10 cellular contexts compared by ENCODE assay signal in genomic region chrX:12792711-12793110, GRCh38. TPM values are rescaled to one million over a fixed set of nuclear protein-coding genes. Genes with fewer than 3 reads are reported as not detected.
DNase-seq lines count a peak whose midpoint lies in the region; TF ChIP-seq lines count a peak whose summit lies in the region.
"Had no signal": no experiment of that assay in that cellular context is flagged by ENCODE, and none has a peak within 500 bp of the region (broad histone marks: within the 10 kb centered on the region; RNA-seq: fewer than 3 reads in every experiment).

No MANE protein-coding gene starts in this region.

- H3K9me3 ChIP-seq in PC-9 (ENCODE audit: insufficient read depth, low read depth) (no peaks in the 10 kb centered on the region), suprapubic skin (no peaks in the 10 kb centered on the region)

- H3K4me1 Mint-ChIP-seq in activated naive CD4-positive, alpha-beta T cell treated with anti-CD3 and anti-CD28 coated beads, Interleukin-2, amount 10 ng/mL, durations not matched to agents 7 days and 5 days = peaks cover 31% of the 10 kb centered on the region
- peaks cover 4% of the 10 kb centered on the region for H3K4me1 Mint-ChIP-seq in endothelial cell (ENCODE audit: unreplicated experiment)

- H3K27ac ChIP-seq in PC-9 = no peak overlapping the region
- no peak overlapping the region for H3K27ac ChIP-seq in suprapubic skin
- H3K27ac ChIP-seq in substantia nigra (ENCODE audit: low read depth, low read length, poor library complexity, severe bottlenecking) = no peak overlapping the region

- no peaks in the 10 kb centered on the region for H3K9me2 ChIP-seq in PC-9 (ENCODE audit: insufficient read depth)

- no peaks in the 10 kb centered on the region for H3K9me3 Mint-ChIP-seq in activated naive CD4-positive, alpha-beta T cell treated with anti-CD3 and anti-CD28 coated beads, Interleukin-2, amount 10 ng/mL, durations not matched to agents 7 days and 5 days
- no peaks in the 10 kb centered on the region for H3K9me3 Mint-ChIP-seq in endothelial cell (ENCODE audit: unreplicated experiment)

- WGBS in suprapubic skin = 90% methylated on average over 3 of the region's 3 CpGs

- H3K4me2 ChIP-seq in PC-9 = peak overlapping the region; percentile 80

- no peak for TF ChIP-seq CTCF in PC-9 (conservative IDR thresholded peaks at IDR 0.05)
- TF ChIP-seq CTCF in endothelial cell (IDR thresholded peaks at IDR 0.05; ENCODE audit: unreplicated experiment) = no peak
- TF ChIP-seq CTCF in suprapubic skin (IDR thresholded peaks at IDR 0.05) = no peak

- TF ChIP-seq POLR2A in suprapubic skin (IDR thresholded peaks at IDR 0.05) = no peak

- no peak overlapping the region for H2AFZ ChIP-seq in PC-9

- H3K79me2 ChIP-seq in PC-9 (ENCODE audit: low read depth) = peaks cover 32% of the 10 kb centered on the region

- intact Hi-C loops in PC-9 (cut with micrococcal nuclease; ENCODE audit: unreplicated experiment) = no loop called here

- H3K36me3 ChIP-seq in PC-9 (ENCODE audit: low read depth) (no peaks in the 10 kb centered on the region), suprapubic skin (no peaks in the 10 kb centered on the region)
- H3K36me3 ChIP-seq: heart left ventricle had no signal

- H3K4me3 ChIP-seq in PC-9 = peak overlapping the region; percentile 80
- H3K4me3 ChIP-seq in suprapubic skin = peak overlapping the region; percentile 63

- POLR2A ChIA-PET in PC-9 (lab: Charles Lee; ENCODE audit: unreplicated experiment) = no interaction called here

- no peak for TF ChIP-seq EP300 in suprapubic skin (IDR thresholded peaks at IDR 0.05)

- peak overlapping the region; percentile 83 for H3K27ac Mint-ChIP-seq in activated naive CD4-positive, alpha-beta T cell treated with anti-CD3 and anti-CD28 coated beads, Interleukin-2, amount 10 ng/mL, durations not matched to agents 7 days and 5 days
- H3K27ac Mint-ChIP-seq in endothelial cell (ENCODE audit: unreplicated experiment) = peak overlapping the region; percentile 68

- H4K20me1 ChIP-seq in PC-9 (ENCODE audit: insufficient read depth) = no peaks in the 10 kb centered on the region

- no peak for DNase-seq in activated naive CD4-positive, alpha-beta T cell treated with anti-CD3 and anti-CD28 coated beads, Interleukin-2, amount 10 ng/mL, durations not matched to agents 7 days and 5 days
- no peak for DNase-seq in activated naive CD4-positive, alpha-beta T cell treated with anti-CD3 and anti-CD28 coated beads, Interleukin-2, amount 50 U/mL, for 16 hours
- DNase-seq in PC-9 = no peak
- DNase-seq in endothelial cell (ENCODE audit: low spot score) = no peak
- no peak for DNase-seq in suprapubic skin (ENCODE audit: low spot score in 2 of 2)
- no peak for DNase-seq in NCI-H345 (lab: John Stamatoyannopoulos, UW)
- DNase-seq in NCI-H446 treated with DMSO at 0.1 percent for 48 hours (lab: John Stamatoyannopoulos, UW) = no peak
- no peak for DNase-seq in substantia nigra (lab: John Stamatoyannopoulos, UW)
- DNase-seq: cortex of kidney, heart left ventricle had no signal

- no TSS peak for BruUV-seq in PC-9 (replicated peaks; lab: Mats Ljungman, UMichigan)

- peaks cover 25% of the 10 kb centered on the region for H3K36me3 Mint-ChIP-seq in activated naive CD4-positive, alpha-beta T cell treated with anti-CD3 and anti-CD28 coated beads, Interleukin-2, amount 10 ng/mL, durations not matched to agents 7 days and 5 days
- H3K36me3 Mint-ChIP-seq in endothelial cell (ENCODE audit: low read depth, unreplicated experiment) = no peaks in the 10 kb centered on the region

- H3K27me3 ChIP-seq in PC-9 (ENCODE audit: insufficient read depth, low read depth) = no peaks in the 10 kb centered on the region
- no peaks in the 10 kb centered on the region for H3K27me3 ChIP-seq in suprapubic skin

- no peaks in the 10 kb centered on the region for H3F3A ChIP-seq in PC-9 (ENCODE audit: insufficient read depth, low read depth)

- H3K4me1 ChIP-seq in PC-9 (replicated peaks; ENCODE audit: insufficient read depth) (peaks cover 10% of the 10 kb centered on the region; the same call in 1 of the 2 replicates), suprapubic skin (peaks cover 8% of the 10 kb centered on the region)

- peaks cover 10% of the 10 kb centered on the region for H3K27me3 Mint-ChIP-seq in activated naive CD4-positive, alpha-beta T cell treated with anti-CD3 and anti-CD28 coated beads, Interleukin-2, amount 10 ng/mL, durations not matched to agents 7 days and 5 days
- no peaks in the 10 kb centered on the region for H3K27me3 Mint-ChIP-seq in endothelial cell (ENCODE audit: unreplicated experiment)

- H3K4me3 Mint-ChIP-seq in activated naive CD4-positive, alpha-beta T cell treated with anti-CD3 and anti-CD28 coated beads, Interleukin-2, amount 10 ng/mL, durations not matched to agents 7 days and 5 days = peak overlapping the region; percentile 78
- peak overlapping the region; percentile 89 for H3K4me3 Mint-ChIP-seq in endothelial cell (ENCODE audit: unreplicated experiment)

- CTCF ChIA-PET in activated naive CD4-positive, alpha-beta T cell treated with anti-CD3 and anti-CD28 coated beads, Interleukin-2, amount 10 ng/mL, durations not matched to agents 7 days and 5 days (lab: Charles Lee) = interaction anchor here (1.2 to 2.2 kb wide), 3 partner anchors 10 to 108 kb away, joined by 3 to 12 read pairs (median 5); no protein-coding TSS in a partner anchor
- CTCF ChIA-PET in PC-9 (lab: Charles Lee) = no interaction called here

RNA-seq across cellular contexts. Expression of gene PRPS2, which starts 1.5 kb away (rescaled TPM):
- 72.0 and 107 TPM in 2 replicates for total RNA-seq in PC-9 (2021)
- total RNA-seq in endothelial cell (ENCODE audit: unreplicated experiment) = 6.2 TPM
- total RNA-seq in suprapubic skin = 100 to 1,000 TPM in 1 of 4 donors, 10 to 100 TPM in 3; 48.2 to 119 (median 70.1) TPM
